23 cellular contexts compared by ENCODE assay signal in genomic region chr2:174744111-174744510, GRCh38.
"Had no signal": no experiment of that assay in that cellular context is flagged by ENCODE, and none has a peak within 500 bp of the region (broad histone marks: within the 10 kb centered on the region; RNA-seq: fewer than 3 reads in every experiment).

No MANE protein-coding gene starts in this region.

- H3K4me1 ChIP-seq: heart left ventricle, left ventricle myocardium inferior, lower lobe of right lung, parathyroid adenoma, prostate gland, right lobe of liver had no signal

- H3K27me3 ChIP-seq: foreskin keratinocyte, heart left ventricle, neural progenitor cell, right lobe of liver had no signal

- H3K36me3 Mint-ChIP-seq: memory B cell; mesothelial cell of epicardium; natural killer cell treated with Interleukin-12 subunit alpha and Interleukin-12 subunit beta and Interleukin-15 and Interleukin-18, amount 100 ng/mL, for 72 hours; neural progenitor cell had no signal

- H3K4me1 Mint-ChIP-seq: memory B cell had no signal

- H3K27ac Mint-ChIP-seq: dendritic cell treated with granulocyte-macrophage colony-stimulating factor and Interleukin-4, amounts not matched to agents 40 ng/mL and 50 ng/mL, for 4 days; memory B cell; mesothelial cell of epicardium; natural killer cell treated with Interleukin-12 subunit alpha and Interleukin-12 subunit beta and Interleukin-15 and Interleukin-18, amount 100 ng/mL, for 72 hours; neural progenitor cell had no signal

- H3K4me3 Mint-ChIP-seq: dendritic cell treated with granulocyte-macrophage colony-stimulating factor and Interleukin-4, amounts not matched to agents 40 ng/mL and 50 ng/mL, for 4 days; effector memory CD8-positive, alpha-beta T cell; memory B cell; mesothelial cell of epicardium; natural killer cell treated with Interleukin-12 subunit alpha and Interleukin-12 subunit beta and Interleukin-15 and Interleukin-18, amount 100 ng/mL, for 72 hours; neural progenitor cell had no signal

- H3K4me3 ChIP-seq: heart left ventricle, left ventricle myocardium inferior, lower lobe of right lung, neural progenitor cell, prostate gland, right lobe of liver had no signal

- H3K9me3 ChIP-seq: heart left ventricle, left ventricle myocardium inferior, lower lobe of right lung, prostate gland, right lobe of liver had no signal

- DNase-seq: cerebellar nuclear complex; effector memory CD8-positive, alpha-beta T cell; erythroblast; foreskin keratinocyte; heart left ventricle; hippocampal formation; left cardiac atrium; left ventricle myocardium inferior; lower lobe of right lung; occipital lobe; retina; right lobe of liver; stimulated activated CD4-positive, alpha-beta T cell treated with anti-CD3 and anti-CD28 coated beads, Interleukin-4, amount 100 ng/mL, for 1 hour; stimulated activated CD8-positive, alpha-beta memory T cell treated with anti-CD3 and anti-CD28 coated beads, Interleukin-4, amount 100 ng/mL, for 48 hours; stimulated activated naive CD4-positive, alpha-beta T cell; trophoblast cell had no signal

- H3K27ac ChIP-seq: foreskin keratinocyte, heart left ventricle, left ventricle myocardium inferior, lower lobe of right lung, neural progenitor cell, parathyroid adenoma, prostate gland, right lobe of liver had no signal

- H3K36me3 ChIP-seq: heart left ventricle, left ventricle myocardium inferior, lower lobe of right lung, neural progenitor cell, prostate gland, right lobe of liver had no signal

- H3K9me3 Mint-ChIP-seq: dendritic cell treated with granulocyte-macrophage colony-stimulating factor and Interleukin-4, amounts not matched to agents 40 ng/mL and 50 ng/mL, for 4 days; effector memory CD8-positive, alpha-beta T cell; memory B cell; mesothelial cell of epicardium; natural killer cell treated with Interleukin-12 subunit alpha and Interleukin-12 subunit beta and Interleukin-15 and Interleukin-18, amount 100 ng/mL, for 72 hours; neural progenitor cell had no signal

- ATAC-seq: effector memory CD8-positive, alpha-beta T cell; foreskin keratinocyte; heart left ventricle; left cardiac atrium; lower lobe of right lung; natural killer cell treated with Interleukin-12 subunit alpha and Interleukin-12 subunit beta and Interleukin-15 and Interleukin-18, amount 100 ng/mL, for 72 hours; right lobe of liver had no signal
